21 cellular contexts compared by ENCODE assay signal in genomic region chr3:53263907-53264306, GRCh38. TPM values are rescaled to one million over a fixed set of nuclear protein-coding genes. Genes with fewer than 3 reads are reported as not detected.
DNase-seq lines count a peak whose midpoint lies in the region; ATAC-seq, FAIRE-seq and TF ChIP-seq lines count a peak whose summit lies in the region.
"Had no signal": no experiment of that assay in that cellular context is flagged by ENCODE, and none has a peak within 500 bp of the region (broad histone marks: within the 10 kb centered on the region; RNA-seq: fewer than 3 reads in every experiment).

No MANE protein-coding gene starts in this region.

- FAIRE-seq in A549 (lab: Jason Lieb, UNC) (no peak), kidney (lab: Jason Lieb, UNC) (no peak)
- FAIRE-seq: G401.6, GM12891, GM19239, H54 had no signal

- no TSS peak for BruUV-seq in A673 (replicated peaks; lab: Mats Ljungman, UMichigan)

- H3K4me1 ChIP-seq in A549 (peaks cover 65% of the 10 kb centered on the region), GM23338 (ENCODE audit: insufficient read depth) (peaks cover 21% of the 10 kb centered on the region), kidney (ENCODE audit: control insufficient read depth in 1 of 2, insufficient read depth in 1 of 2, low read depth in 1 of 2, low read length in 2 of 2) (peaks cover 0 to 2% of the 10 kb centered on the region in 2 donors), A673 (ENCODE audit: insufficient read depth, low read length, poor library complexity, severe bottlenecking) (no peaks in the 10 kb centered on the region), upper lobe of left lung (peaks cover 6 to 11% (median 9%) of the 10 kb centered on the region in 4 donors)

- H3K9me3 ChIP-seq in A549 (no peaks in the 10 kb centered on the region), kidney (ENCODE audit: control insufficient read depth in 1 of 2, low read length in 2 of 2) (no peaks in the 10 kb centered on the region), A673 (ENCODE audit: low read depth, low read length, poor library complexity, severe bottlenecking) (no peaks in the 10 kb centered on the region), upper lobe of left lung (no peaks in the 10 kb centered on the region)
- no peaks in the 10 kb centered on the region for H3K9me3 ChIP-seq in CD4-positive, alpha-beta T cell (ENCODE audit: control insufficient read depth, low read length)
- H3K9me3 ChIP-seq: BE2C had no signal

- TF ChIP-seq CTCF in A549 (IDR thresholded peaks at IDR 0.05) (no peak), GM23338 (conservative IDR thresholded peaks at IDR 0.05; ENCODE audit: low read depth in 2 of 2) (no peak), RWPE1 (conservative IDR thresholded peaks at IDR 0.05; ENCODE audit: low read depth) (no peak), kidney (IDR thresholded peaks at IDR 0.05; ENCODE audit: borderline replicate concordance, extremely low read depth, insufficient read depth) (no peak), A673 (conservative IDR thresholded peaks at IDR 0.05; ENCODE audit: low read depth, low read length) (no peak), upper lobe of left lung (IDR thresholded peaks at IDR 0.05) (no peak)
- no peak for TF ChIP-seq CTCF in CD4-positive, alpha-beta T cell (IDR thresholded peaks at IDR 0.05)

- no peak overlapping the region for H3K4me3 Mint-ChIP-seq in GM23338
- no peak overlapping the region for H3K4me3 Mint-ChIP-seq in CD4-positive, alpha-beta T cell
- H3K4me3 Mint-ChIP-seq: CD4-positive, alpha-beta memory T cell had no signal

- intact Hi-C loops in kidney (cut with DNase I) (no loop called here), A673 (cut with micrococcal nuclease; ENCODE audit: unreplicated experiment) (no loop called here)
- intact Hi-C loops in CD4-positive, alpha-beta T cell (cut with DNase I, micrococcal nuclease): no loop called here

- H3K9ac ChIP-seq in kidney (ENCODE audit: low read length in 2 of 2): no peak overlapping the region
- H3K9ac ChIP-seq: GM23248 had no signal

- DNase-seq in A549 (ENCODE audit: low read depth in 1 of 2, low spot score in 1 of 2) (no peak), GM23338 (ENCODE audit: low spot score) (no peak), RWPE1 (ENCODE audit: low spot score) (no peak), kidney (peak; percentile 1), MV-4-11 (lab: John Stamatoyannopoulos, UW) (no peak), A673 (ENCODE audit: low spot score) (no peak), upper lobe of left lung (no peak)
- no peak for DNase-seq in CD4-positive, alpha-beta T cell
- DNase-seq: 8988T; ACHN; BE2C; Calu3; CD4-positive, alpha-beta memory T cell; DND-41; EL; GM23248; HCEC 1CT had no signal

- CTCF ChIA-PET in A549 (lab: Yijun Ruan, JAX): interaction anchor here (0.6 kb wide), 1 partner anchor 45 kb away, joined by 3 read pairs; no protein-coding TSS in a partner anchor
- CTCF ChIA-PET in RWPE1 (lab: Yijun Ruan, JAX): no interaction called here
- CTCF ChIA-PET in CD4-positive, alpha-beta T cell (lab: Charles Lee): no interaction called here
- CTCF ChIA-PET in A673 (lab: Charles Lee): no interaction called here

- POLR2A ChIA-PET in A549 (lab: Yijun Ruan, JAX): interaction anchor here (1.0 kb wide), 1 partner anchor 8 kb away, joined by 4 read pairs; the partner anchor contains the start of gene TKT
- POLR2A ChIA-PET in RWPE1 (lab: Yijun Ruan, JAX; ENCODE audit: low non-redundant PET): no interaction called here
- POLR2A ChIA-PET in CD4-positive, alpha-beta T cell (lab: Charles Lee): no interaction called here
- POLR2A ChIA-PET in A673 (lab: Charles Lee; ENCODE audit: low non-redundant PET): no interaction called here

- 61% methylated on average over 4 of the region's 4 CpGs for WGBS in A549 (ENCODE audit: missing lambda C conversion rate)
- 73 to 83% methylated on average over 4 of the region's 4 CpGs for WGBS in upper lobe of left lung, 2 donors

- no peak for TF ChIP-seq EP300 in A549 (IDR thresholded peaks at IDR 0.05)
- no peak for TF ChIP-seq EP300 in upper lobe of left lung (IDR thresholded peaks at IDR 0.05)

- TF ChIP-seq RAD21 in A549 (conservative IDR thresholded peaks at IDR 0.05 in 1 of 2, IDR thresholded peaks at IDR 0.05 in 1 of 2): no peak

- H3K27me3 ChIP-seq in GM23338 (ENCODE audit: insufficient read depth) (no peaks in the 10 kb centered on the region), A673 (replicated peaks; ENCODE audit: insufficient read depth, low read depth, low read length, poor library complexity) (no peaks in the 10 kb centered on the region), upper lobe of left lung (no peaks in the 10 kb centered on the region)
- H3K27me3 ChIP-seq in CD4-positive, alpha-beta T cell (ENCODE audit: control insufficient read depth, insufficient read depth, low read length): no peaks in the 10 kb centered on the region
- H3K27me3 ChIP-seq: BE2C had no signal

- no peaks in the 10 kb centered on the region for H3K36me3 Mint-ChIP-seq in GM23338 (ENCODE audit: low read depth)
- H3K36me3 Mint-ChIP-seq in CD4-positive, alpha-beta T cell (ENCODE audit: low read depth): no peaks in the 10 kb centered on the region
- H3K36me3 Mint-ChIP-seq: CD4-positive, alpha-beta memory T cell had no signal

- no peak; a peak in 1 of 6 replicates for ATAC-seq in A549
- no peak for ATAC-seq in GM23338
- no peak for ATAC-seq in CD4-positive, alpha-beta T cell (ENCODE audit: poor library complexity)
- no peak for ATAC-seq in upper lobe of left lung (ENCODE audit: low FRiP score in 2 of 2)

- no peak for TF ChIP-seq POLR2A in A549 (IDR thresholded peaks at IDR 0.05; ENCODE audit: low read length)
- no peak for TF ChIP-seq POLR2A in upper lobe of left lung (IDR thresholded peaks at IDR 0.05)

- no peak overlapping the region for H2AFZ ChIP-seq in GM23338
- H2AFZ ChIP-seq: GM23248 had no signal

- H3K4me2 ChIP-seq in A549 (no peak overlapping the region), GM23338 (no peak overlapping the region)

- H3K27me3 Mint-ChIP-seq in GM23338 (ENCODE audit: insufficient read depth, low read depth, poor library complexity): peaks cover 23% of the 10 kb centered on the region
- peaks cover 4% of the 10 kb centered on the region for H3K27me3 Mint-ChIP-seq in CD4-positive, alpha-beta T cell

- peak overlapping the region; percentile 99 to 100; a peak in 5 of 6 replicates for H3K27ac ChIP-seq in A549
- no peak overlapping the region for H3K27ac ChIP-seq in GM23338 (ENCODE audit: low read depth)
- H3K27ac ChIP-seq in RWPE1: peak overlapping the region; percentile 93
- no peak overlapping the region for H3K27ac ChIP-seq in kidney (ENCODE audit: low read depth in 2 of 2, low read length in 2 of 2)
- no peak overlapping the region for H3K27ac ChIP-seq in CD4-positive, alpha-beta T cell (ENCODE audit: low read depth, low read length)
- H3K27ac ChIP-seq in A673 (ENCODE audit: low read depth, low read length, poor library complexity, severe bottlenecking): no peak overlapping the region
- no peak overlapping the region for H3K27ac ChIP-seq in upper lobe of left lung
- H3K27ac ChIP-seq: GM23248 had no signal

- H3K9me3 Mint-ChIP-seq in GM23338: no peaks in the 10 kb centered on the region
- no peaks in the 10 kb centered on the region for H3K9me3 Mint-ChIP-seq in CD4-positive, alpha-beta T cell
- H3K9me3 Mint-ChIP-seq: CD4-positive, alpha-beta memory T cell had no signal

- H3F3A ChIP-seq in GM23338 (replicated peaks; ENCODE audit: low read depth): no peaks in the 10 kb centered on the region; the same call in 1 of the 2 replicates

- no peaks in the 10 kb centered on the region for H3K36me3 ChIP-seq in GM23338 (ENCODE audit: insufficient read depth)
- no peaks in the 10 kb centered on the region for H3K36me3 ChIP-seq in kidney (ENCODE audit: control insufficient read depth in 1 of 2, insufficient read depth in 2 of 2, low read length in 2 of 2)
- no peaks in the 10 kb centered on the region for H3K36me3 ChIP-seq in A673 (ENCODE audit: insufficient read depth, low read length, poor library complexity, severe bottlenecking)
- H3K36me3 ChIP-seq in upper lobe of left lung: no peaks in the 10 kb centered on the region
- H3K36me3 ChIP-seq: BE2C had no signal

- no peaks in the 10 kb centered on the region for H3K79me2 ChIP-seq in GM23338 (replicated peaks; ENCODE audit: insufficient read depth)

- H3K4me1 Mint-ChIP-seq in GM23338: peaks cover 33% of the 10 kb centered on the region
- no peaks in the 10 kb centered on the region for H3K4me1 Mint-ChIP-seq in CD4-positive, alpha-beta T cell (ENCODE audit: low read depth)
- H3K4me1 Mint-ChIP-seq: CD4-positive, alpha-beta memory T cell had no signal

- H3K9me2 ChIP-seq in GM23338 (ENCODE audit: insufficient read depth): 0 out of 2 replicates have a peak, but pooled peaks cover 3% of the 10 kb centered on the region

- H3K27ac Mint-ChIP-seq in GM23338: peak overlapping the region; percentile 74; the same call in 1 of the 2 replicates
- no peak overlapping the region for H3K27ac Mint-ChIP-seq in CD4-positive, alpha-beta T cell
- H3K27ac Mint-ChIP-seq: CD4-positive, alpha-beta memory T cell had no signal

- H3K4me3 ChIP-seq in A549 (no peak overlapping the region), GM23338 (no peak overlapping the region), kidney (ENCODE audit: low read length in 2 of 2) (no peak overlapping the region), A673 (ENCODE audit: low read depth, low read length, poor library complexity, severe bottlenecking) (no peak overlapping the region), upper lobe of left lung (no peak overlapping the region)
- H3K4me3 ChIP-seq: GM23248 had no signal

- no peaks in the 10 kb centered on the region for H4K20me1 ChIP-seq in GM23338 (replicated peaks; ENCODE audit: insufficient read depth)

TF ChIP-seq in A549, 52 proteins besides CTCF, POLR2A, EP300 and RAD21 (continues in another document):
- TF ChIP-seq NPAS2 (CRISPR knock-in tag; IDR thresholded peaks at IDR 0.05; ENCODE audit: borderline replicate concordance): no peak

TF ChIP-seq in GM23338, 12 proteins besides CTCF, POLR2A, EP300 and RAD21 (continues in another document):
- TF ChIP-seq JUNB (IDR thresholded peaks at IDR 0.05; ENCODE audit: unreplicated experiment) (no peak), EZH2phosphoT487 (IDR thresholded peaks at IDR 0.05; ENCODE audit: unreplicated experiment) (no peak), STAT1 (IDR thresholded peaks at IDR 0.05; ENCODE audit: unreplicated experiment) (no peak)

RNA-seq across cellular contexts. Expression of gene TKT, which starts 8.1 kb away (rescaled TPM):
- polyA plus RNA-seq in A549 (2011; rRNA removed): 628 and 740 TPM in 2 replicates
- 788 and 1,278 TPM in 2 replicates for polyA plus RNA-seq in A549 (2012; cell fraction: cytosol; rRNA removed)
- polyA plus RNA-seq in A549 (2012; cell fraction: nucleus; rRNA removed): 1,392 and 1,832 TPM in 2 replicates
- 1,284 to 1,468 TPM (median 1,457 TPM) in 3 replicates for polyA plus RNA-seq in A549 (2017; fragmentation: RNase III; extraction: RNeasy Plus Mini Kit Qiagen cat#74134 plus additional on column Dnase treatment)
- 615 and 777 TPM in 2 replicates for polyA minus RNA-seq in A549 (2011; rRNA and poly(A)+ RNA removed)
- total RNA-seq in GM23338 (2014; rRNA removed; shearing (Covaris generic)): 1,229 and 1,411 TPM in 2 replicates
- 584 and 604 TPM in 2 replicates for polyA plus RNA-seq in GM23338 (2016; fragmentation: Nextera tagmentation; extraction: Ambion mirVana)
- 182 TPM for total RNA-seq in kidney
- 224 TPM for polyA plus RNA-seq in kidney (ENCODE audit: insufficient read depth, low read depth, low replicate concordance)
- 100 to 1,000 TPM in 1 of 2 experiments, 10 to 100 TPM in 1; 91.5 to 103 TPM for total RNA-seq in CD4-positive, alpha-beta T cell
- 186 and 196 TPM in 2 replicates for total RNA-seq in A673 (2021)
- 100 to 1,000 TPM; 402 to 605 (median 482) TPM for total RNA-seq in upper lobe of left lung

Comparison
In these comparisons a context has a peak if more than half of its experiments do, and no peak if none do; other contexts are left out.
1. H3K27ac ChIP-seq: peak in A549 (2 of 2) and RWPE1 (single experiment); none in GM23338 (single experiment), kidney (0 of 2), CD4-positive, alpha-beta T cell (single experiment), A673 (single experiment) and upper lobe of left lung (0 of 4).